Comparison of ENCODE assay signal across 8 cellular contexts in genomic region chr11:128501576-128502549, GRCh38.
DNase-seq lines count a peak whose midpoint lies in the region; TF ChIP-seq lines count a peak whose summit lies in the region.

No MANE protein-coding gene starts in this region.

- no peak for TF ChIP-seq POLR2A in ovary (IDR thresholded peaks at IDR 0.05)

- peak overlapping the region; percentile 93 for H3K27ac ChIP-seq in effector memory CD4-positive, alpha-beta T cell (ENCODE audit: insufficient read depth, low read length, poor library complexity, severe bottlenecking)
- no peak overlapping the region for H3K27ac ChIP-seq in ovary

- no peak for TF ChIP-seq CTCF in ovary (IDR thresholded peaks at IDR 0.05)

- H3K4me3 ChIP-seq in effector memory CD4-positive, alpha-beta T cell (ENCODE audit: insufficient read depth, low read depth, low read length, poor library complexity, severe bottlenecking): peak overlapping the region; percentile 19
- H3K4me3 ChIP-seq in ovary: no peak overlapping the region

- H3K4me1 ChIP-seq in effector memory CD4-positive, alpha-beta T cell (ENCODE audit: control insufficient read depth, insufficient read depth, low read length, poor library complexity, severe bottlenecking): peaks cover 99% of the 10 kb centered on the region
- peaks cover 33% of the 10 kb centered on the region for H3K4me1 ChIP-seq in ovary (ENCODE audit: insufficient read depth)

- WGBS in ovary, 3 donors: 57 to 71% (median 63%) methylated on average over 5 of the region's 5 CpGs

- H3K36me3 ChIP-seq in effector memory CD4-positive, alpha-beta T cell (ENCODE audit: control insufficient read depth, insufficient read depth, low read length): peaks cover 19% of the 10 kb centered on the region
- H3K36me3 ChIP-seq in ovary: no peaks in the 10 kb centered on the region

- TF ChIP-seq EP300 in ovary (IDR thresholded peaks at IDR 0.05): no peak

- intact Hi-C loops in posterior vena cava (cut with DNase I) (no loop called here), ovary (cut with DNase I) (no loop called here)

- H3K27me3 ChIP-seq in effector memory CD4-positive, alpha-beta T cell (replicated peaks; ENCODE audit: control insufficient read depth, insufficient read depth, low read length, poor library complexity, severe bottlenecking): no peaks in the 10 kb centered on the region
- no peaks in the 10 kb centered on the region for H3K27me3 ChIP-seq in ovary

- DNase-seq in AG20443 (ENCODE audit: low spot score) (peak; percentile 57), MV-4-11 (lab: John Stamatoyannopoulos, UW) (peak; percentile 58), myocyte (ENCODE audit: low read depth) (peak; percentile 78), GDM1 (lab: John Stamatoyannopoulos, UW) (no peak), posterior vena cava (ENCODE audit: low spot score) (no peak), ovary (no peak), NCI-H2107 treated with DMSO at 0.1 percent for 48 hours (lab: John Stamatoyannopoulos, UW; ENCODE audit: unreplicated experiment) (no peak)
- DNase-seq in effector memory CD4-positive, alpha-beta T cell: no peak

- H3K9me3 ChIP-seq in effector memory CD4-positive, alpha-beta T cell (ENCODE audit: control insufficient read depth, low read length): no peaks in the 10 kb centered on the region
- no peaks in the 10 kb centered on the region for H3K9me3 ChIP-seq in ovary

Comparison
In these comparisons a context has a peak if more than half of its experiments do, and no peak if none do; other contexts are left out.
1. DNase-seq: peak in AG20443 (single experiment), MV-4-11 (single experiment) and myocyte (single experiment); none in effector memory CD4-positive, alpha-beta T cell (0 of 3), GDM1 (single experiment), posterior vena cava (single experiment), ovary (0 of 5) and NCI-H2107 treated with DMSO at 0.1 percent for 48 hours (single experiment).